10 cellular contexts compared by ENCODE assay signal in genomic region chr15:92306662-92307061, GRCh38.
DNase-seq lines count a peak whose midpoint lies in the region; ATAC-seq and TF ChIP-seq lines count a peak whose summit lies in the region.
"Had no signal": no experiment of that assay in that cellular context is flagged by ENCODE, and none has a peak within 500 bp of the region (broad histone marks: within the 10 kb centered on the region; RNA-seq: fewer than 3 reads in every experiment).

No MANE protein-coding gene starts in this region.

- H3K27me3 ChIP-seq in HCT116 (ENCODE audit: insufficient read depth, low read length): peaks cover 50% of the 10 kb centered on the region

- RAD21 ChIA-PET in HCT116 (lab: Charles Lee; ENCODE audit: low non-redundant PET in 1 of 2, low total read pairs in 2 of 2, uncharacterized antibody in 2 of 2, unreplicated experiment in 2 of 2): no interaction called here

- CTCF ChIA-PET in HCT116 (lab: Charles Lee): interaction anchor here (0.9 kb wide), 1 partner anchor 11 kb away, joined by 3 read pairs; no protein-coding TSS in a partner anchor

- H3K4me1 Mint-ChIP-seq in activated CD4-positive, alpha-beta T cell treated with anti-CD3 and anti-CD28 coated beads, Interleukin-2, amount 10 ng/mL, durations not matched to agents 24 days and 14 days: no peaks in the 10 kb centered on the region
- H3K4me1 Mint-ChIP-seq: activated naive CD4-positive, alpha-beta T cell treated with anti-CD3 and anti-CD28 coated beads, Interleukin-2, amount 10 ng/mL, durations not matched to agents 7 days and 5 days had no signal

- no peaks in the 10 kb centered on the region; a peak in 1 of 4 replicates for H3K4me1 ChIP-seq in HCT116 (ENCODE audit: control insufficient read depth in 1 of 2, insufficient read depth in 2 of 2, low read length in 2 of 2)

- peak; percentile 27 for DNase-seq in COLO829 (ENCODE audit: low spot score)
- DNase-seq in HCT116 (ENCODE audit: low read depth, low spot score): peak; percentile 24
- DNase-seq in RPMI7951 (ENCODE audit: low read depth): peak; percentile 34
- peak; percentile 40 for DNase-seq in iPS-NIHi11 (ENCODE audit: low spot score)
- DNase-seq in AG20443 (ENCODE audit: low spot score): no peak
- no peak for DNase-seq in activated CD4-positive, alpha-beta T cell treated with anti-CD3 and anti-CD28 coated beads, Interleukin-2, amount 10 ng/mL, durations not matched to agents 24 days and 14 days
- DNase-seq in Kasumi-1 (lab: John Stamatoyannopoulos, UW): no peak
- no peak for DNase-seq in glomerular visceral epithelial cell (ENCODE audit: extremely low spot score)
- DNase-seq: activated naive CD4-positive, alpha-beta T cell treated with anti-CD3 and anti-CD28 coated beads, Interleukin-2, amount 10 ng/mL, durations not matched to agents 7 days and 5 days; GF-D8 had no signal

- H3K9me3 ChIP-seq in HCT116 (ENCODE audit: control insufficient read depth in 1 of 2, insufficient read depth in 1 of 2, low read depth in 1 of 2, low read length in 2 of 2): no peaks in the 10 kb centered on the region

- TF ChIP-seq RAD21 in HCT116 (IDR thresholded peaks at IDR 0.05; ENCODE audit: low read depth): no peak

- no peaks in the 10 kb centered on the region for H3K36me3 Mint-ChIP-seq in activated CD4-positive, alpha-beta T cell treated with anti-CD3 and anti-CD28 coated beads, Interleukin-2, amount 10 ng/mL, durations not matched to agents 24 days and 14 days (ENCODE audit: low read depth)
- H3K36me3 Mint-ChIP-seq: activated naive CD4-positive, alpha-beta T cell treated with anti-CD3 and anti-CD28 coated beads, Interleukin-2, amount 10 ng/mL, durations not matched to agents 7 days and 5 days had no signal

- peak; percentile 74 for ATAC-seq in HCT116

- intact Hi-C loops in HCT116 (cut with micrococcal nuclease): loop anchor here (1.0 kb wide), 1 partner anchor 209 kb away; no protein-coding TSS in a partner anchor
- intact Hi-C loops in activated CD4-positive, alpha-beta T cell treated with anti-CD3 and anti-CD28 coated beads, Interleukin-2, amount 10 ng/mL, durations not matched to agents 24 days and 14 days (cut with micrococcal nuclease): no loop called here

- H3K27me3 Mint-ChIP-seq in activated CD4-positive, alpha-beta T cell treated with anti-CD3 and anti-CD28 coated beads, Interleukin-2, amount 10 ng/mL, durations not matched to agents 24 days and 14 days: peaks cover 12% of the 10 kb centered on the region

- H3K9ac ChIP-seq in HCT116 (ENCODE audit: low read length): no peak overlapping the region

- H3K4me3 Mint-ChIP-seq in activated CD4-positive, alpha-beta T cell treated with anti-CD3 and anti-CD28 coated beads, Interleukin-2, amount 10 ng/mL, durations not matched to agents 24 days and 14 days: no peak overlapping the region
- H3K4me3 Mint-ChIP-seq: activated naive CD4-positive, alpha-beta T cell treated with anti-CD3 and anti-CD28 coated beads, Interleukin-2, amount 10 ng/mL, durations not matched to agents 7 days and 5 days had no signal

- no peak overlapping the region for H3K4me3 ChIP-seq in HCT116 (replicated peaks in 1 of 2; ENCODE audit: low read depth in 1 of 2, low read length in 2 of 2)

- POLR2A ChIA-PET in HCT116 (lab: Charles Lee): no interaction called here

- no peak overlapping the region for H2AFZ ChIP-seq in HCT116 (ENCODE audit: low read depth, low read length, poor library complexity, severe bottlenecking)

- no peaks in the 10 kb centered on the region for H4K20me1 ChIP-seq in HCT116 (ENCODE audit: insufficient read depth)

- H3K4me2 ChIP-seq in HCT116 (ENCODE audit: low read length): no peak overlapping the region

- H3K9me3 Mint-ChIP-seq in activated CD4-positive, alpha-beta T cell treated with anti-CD3 and anti-CD28 coated beads, Interleukin-2, amount 10 ng/mL, durations not matched to agents 24 days and 14 days: no peaks in the 10 kb centered on the region

- H3K79me2 ChIP-seq in HCT116 (ENCODE audit: insufficient read depth, low read length): no peaks in the 10 kb centered on the region

- no peak overlapping the region for H3K27ac ChIP-seq in HCT116 (ENCODE audit: low read depth, low read length)

- H3K9me2 ChIP-seq in HCT116 (ENCODE audit: insufficient read depth): no peaks in the 10 kb centered on the region

- H3K36me3 ChIP-seq in HCT116 (ENCODE audit: control insufficient read depth in 1 of 2, insufficient read depth in 2 of 2, low read length in 2 of 2): no peaks in the 10 kb centered on the region

- H3K27ac Mint-ChIP-seq in activated CD4-positive, alpha-beta T cell treated with anti-CD3 and anti-CD28 coated beads, Interleukin-2, amount 10 ng/mL, durations not matched to agents 24 days and 14 days: no peak overlapping the region
- H3K27ac Mint-ChIP-seq: activated naive CD4-positive, alpha-beta T cell treated with anti-CD3 and anti-CD28 coated beads, Interleukin-2, amount 10 ng/mL, durations not matched to agents 7 days and 5 days had no signal

- no TSS peak for BruUV-seq in HCT116 (replicated peaks; lab: Mats Ljungman, UMichigan)

- TF ChIP-seq CTCF in HCT116 (IDR thresholded peaks at IDR 0.05 in 2 of 3, conservative IDR thresholded peaks at IDR 0.05 in 1 of 3; ENCODE audit: borderline replicate concordance in 1 of 3, insufficient read depth in 1 of 3, low read depth in 2 of 3, low read length in 2 of 3): peak; percentile 3 to 42 (median 40); a peak in 4 of 6 replicates

- no peak for TF ChIP-seq POLR2A in HCT116 (IDR thresholded peaks at IDR 0.05; ENCODE audit: borderline replicate concordance, extremely low read depth, insufficient read depth, insufficient read length)

TF ChIP-seq in HCT116, 20 proteins besides CTCF, POLR2A, EP300 and RAD21:
- TF ChIP-seq SP1 (IDR thresholded peaks at IDR 0.05; ENCODE audit: low read depth) (no peak), POLR2AphosphoS5 (IDR thresholded peaks at IDR 0.05; ENCODE audit: low read depth, low read length) (no peak), SRF (IDR thresholded peaks at IDR 0.05; ENCODE audit: low read depth) (no peak), MAX (IDR thresholded peaks at IDR 0.05) (no peak), JUND (IDR thresholded peaks at IDR 0.05) (no peak), REST (IDR thresholded peaks at IDR 0.05; ENCODE audit: low read depth) (no peak), ZFX (IDR thresholded peaks at IDR 0.05) (no peak), EZH2phosphoT487 (IDR thresholded peaks at IDR 0.05; ENCODE audit: borderline replicate concordance) (no peak), EGR1 (IDR thresholded peaks at IDR 0.05; ENCODE audit: low read depth) (no peak), EZH2 (IDR thresholded peaks at IDR 0.05) (no peak), FOSL1 (IDR thresholded peaks at IDR 0.05; ENCODE audit: low read depth) (no peak), SIN3A (IDR thresholded peaks at IDR 0.05; ENCODE audit: low read depth) (no peak)
TF ChIP-seq in HCT116: peak in this region for 0.

Comparison
In these comparisons a context has a peak if more than half of its experiments do, and no peak if none do; other contexts are left out.
1. DNase-seq: peak in COLO829 (single experiment), HCT116 (single experiment), RPMI7951 (single experiment) and iPS-NIHi11 (single experiment); none in AG20443 (single experiment), activated CD4-positive, alpha-beta T cell treated with anti-CD3 and anti-CD28 coated beads, Interleukin-2, amount 10 ng/mL, durations not matched to agents 24 days and 14 days (single experiment), Kasumi-1 (0 of 2) and glomerular visceral epithelial cell (single experiment).